Comparison of ENCODE assay signal across 35 cellular contexts in genomic region chr9:23552876-23553275, GRCh38.
"Had no signal": no experiment of that assay in that cellular context is flagged by ENCODE, and none has a peak within 500 bp of the region (broad histone marks: within the 10 kb centered on the region; RNA-seq: fewer than 3 reads in every experiment).

No MANE protein-coding gene starts in this region.

- H3K4me1 Mint-ChIP-seq: activated B cell treated with CpG ODN at 0.5 μM for 24 hours; activated naive CD4-positive, alpha-beta T cell treated with anti-CD3 and anti-CD28 coated beads, Interleukin-2, amount 50 U/mL, for 24 hours; activated naive CD8-positive, alpha-beta T cell treated with anti-CD3 and anti-CD28 coated beads for 36 hours; activated naive CD8-positive, alpha-beta T cell treated with anti-CD3 and anti-CD28 coated beads, Interleukin-2, amount 50 U/mL, for 24 hours; central memory CD8-positive, alpha-beta T cell; T-cell had no signal

- H3K27me3 Mint-ChIP-seq: activated B cell treated with CpG ODN at 0.5 μM for 24 hours; activated CD8-positive, alpha-beta T cell treated with anti-CD3 and anti-CD28 coated beads for 36 hours; activated naive CD4-positive, alpha-beta T cell treated with anti-CD3 and anti-CD28 coated beads, Interleukin-2, amount 50 U/mL, for 24 hours; activated naive CD8-positive, alpha-beta T cell treated with anti-CD3 and anti-CD28 coated beads for 36 hours; activated naive CD8-positive, alpha-beta T cell treated with anti-CD3 and anti-CD28 coated beads, Interleukin-2, amount 50 U/mL, for 24 hours; central memory CD8-positive, alpha-beta T cell; dendritic cell treated with granulocyte-macrophage colony-stimulating factor and Interleukin-4, amounts not matched to agents 40 ng/mL and 50 ng/mL, for 4 days; effector memory CD8-positive, alpha-beta T cell; T-cell had no signal

- H3K4me1 ChIP-seq: adrenal gland, body of pancreas, breast epithelium, heart right ventricle had no signal

- H3K27ac Mint-ChIP-seq: activated B cell treated with CpG ODN at 0.5 μM for 24 hours; activated CD8-positive, alpha-beta T cell treated with anti-CD3 and anti-CD28 coated beads for 36 hours; activated naive CD4-positive, alpha-beta T cell treated with anti-CD3 and anti-CD28 coated beads for 36 hours; activated naive CD4-positive, alpha-beta T cell treated with anti-CD3 and anti-CD28 coated beads, Interleukin-2, amount 50 U/mL, for 24 hours; activated naive CD8-positive, alpha-beta T cell treated with anti-CD3 and anti-CD28 coated beads for 36 hours; activated naive CD8-positive, alpha-beta T cell treated with anti-CD3 and anti-CD28 coated beads, Interleukin-2, amount 50 U/mL, for 24 hours; activated T-helper 1 cell treated with anti-CD3 and anti-CD28 coated beads, Interleukin-12 subunit alpha, Interleukin-12 subunit beta, Interleukin-2, Interleukin-4 antibody, amounts not matched to agents 30 ng/mL and 10 ng/mL and 1 ng/mL, durations not matched to agents 14 hours and 24 hours and 36 hours; activated T-helper 2 cell treated with anti-CD3 and anti-CD28 coated beads, Interferon-gamma antibody, Interleukin-2, Interleukin-4, amounts not matched to agents 10 μg/mL and 5 μg/mL and 100 μg/mL, durations not matched to agents 14 hours and 24 hours and 36 hours; dendritic cell treated with granulocyte-macrophage colony-stimulating factor and Interleukin-4, amounts not matched to agents 40 ng/mL and 50 ng/mL, for 4 days; effector memory CD8-positive, alpha-beta T cell; T-cell; T-helper 1 cell treated with Interleukin-12 subunit alpha and Interleukin-12 subunit beta and Interleukin-4 antibody, amounts not matched to agents 30 μg/mL and 1 μg/mL, for 36 hours; T-helper 2 cell treated with Interferon-gamma antibody and Interleukin-4, amounts not matched to agents 5 μg/mL and 100 μg/mL, for 36 hours had no signal

- H3K4me3 ChIP-seq: adrenal gland, body of pancreas, breast epithelium, cardiac muscle cell, coronary artery, heart right ventricle had no signal

- H3K4me3 Mint-ChIP-seq: activated B cell treated with CpG ODN at 0.5 μM for 24 hours; activated CD8-positive, alpha-beta T cell treated with anti-CD3 and anti-CD28 coated beads for 36 hours; activated naive CD4-positive, alpha-beta T cell treated with anti-CD3 and anti-CD28 coated beads for 36 hours; activated naive CD4-positive, alpha-beta T cell treated with anti-CD3 and anti-CD28 coated beads, Interleukin-2, amount 50 U/mL, for 24 hours; activated naive CD8-positive, alpha-beta T cell treated with anti-CD3 and anti-CD28 coated beads for 36 hours; activated naive CD8-positive, alpha-beta T cell treated with anti-CD3 and anti-CD28 coated beads, Interleukin-2, amount 50 U/mL, for 24 hours; activated T-helper 1 cell treated with anti-CD3 and anti-CD28 coated beads, Interleukin-12 subunit alpha, Interleukin-12 subunit beta, Interleukin-2, Interleukin-4 antibody, amounts not matched to agents 30 ng/mL and 10 ng/mL and 1 ng/mL, durations not matched to agents 14 hours and 24 hours and 36 hours; central memory CD8-positive, alpha-beta T cell; dendritic cell treated with granulocyte-macrophage colony-stimulating factor and Interleukin-4, amounts not matched to agents 40 ng/mL and 50 ng/mL, for 4 days; effector memory CD8-positive, alpha-beta T cell; T-cell; T-helper 1 cell treated with Interleukin-12 subunit alpha and Interleukin-12 subunit beta and Interleukin-4 antibody, amounts not matched to agents 30 μg/mL and 1 μg/mL, for 36 hours; T-helper 2 cell treated with Interferon-gamma antibody and Interleukin-4, amounts not matched to agents 5 μg/mL and 100 μg/mL, for 36 hours had no signal

- H3K27me3 ChIP-seq: adrenal gland, body of pancreas, breast epithelium, cardiac muscle cell, heart right ventricle had no signal

- H3K27ac ChIP-seq: adrenal gland, body of pancreas, breast epithelium, cardiac muscle cell, coronary artery, heart right ventricle, WERI-Rb-1 had no signal

- H3K36me3 Mint-ChIP-seq: activated naive CD4-positive, alpha-beta T cell treated with anti-CD3 and anti-CD28 coated beads, Interleukin-2, amount 50 U/mL, for 24 hours; activated naive CD8-positive, alpha-beta T cell treated with anti-CD3 and anti-CD28 coated beads for 36 hours; T-cell had no signal

- H3K9me3 ChIP-seq: adrenal gland, body of pancreas, breast epithelium, heart right ventricle had no signal

- ATAC-seq: activated CD4-positive, CD25-positive, alpha-beta regulatory T cell treated with anti-CD3 and anti-CD28 coated beads, Interleukin-2, amount 50 U/mL, for 24 hours; activated CD8-positive, alpha-beta T cell treated with anti-CD3 and anti-CD28 coated beads for 36 hours; activated naive CD8-positive, alpha-beta T cell treated with anti-CD3 and anti-CD28 coated beads, Interleukin-2, amount 50 U/mL, for 24 hours; body of pancreas; effector memory CD8-positive, alpha-beta T cell; heart right ventricle; T-cell had no signal

- DNase-seq: activated B cell treated with CpG ODN at 0.5 μM for 24 hours; activated CD4-positive, alpha-beta T cell treated with anti-CD3 and anti-CD28 coated beads for 48 hours; activated CD4-positive, alpha-beta T cell treated with anti-CD3 and anti-CD28 coated beads, Interleukin-2, amount 50 U/mL, for 1 hour; activated CD4-positive, alpha-beta T cell treated with anti-CD3 and anti-CD28 coated beads, Interleukin-2, amount 50 U/mL, for 48 hours; activated CD8-positive, alpha-beta memory T cell treated with anti-CD3 and anti-CD28 coated beads for 24 hours; activated CD8-positive, alpha-beta T cell treated with anti-CD3 and anti-CD28 coated beads for 36 hours; activated effector memory CD4-positive, alpha-beta T cell treated with anti-CD3 and anti-CD28 coated beads, Interleukin-2, amount 50 U/mL, for 16 hours; activated naive CD4-positive, alpha-beta T cell treated with anti-CD3 and anti-CD28 coated beads for 36 hours; activated naive CD8-positive, alpha-beta T cell treated with anti-CD3 and anti-CD28 coated beads for 36 hours; activated naive CD8-positive, alpha-beta T cell treated with anti-CD3 and anti-CD28 coated beads, Interleukin-2, amount 50 U/mL, for 24 hours; activated T-cell treated with anti-CD3 and anti-CD28 coated beads, Interleukin-2, amount 50 U/mL, for 1 hour; activated T-cell treated with anti-CD3 and anti-CD28 coated beads, Interleukin-2, amount 50 U/mL, for 48 hours; adrenal gland; aorta; body of pancreas; effector CD4-positive, alpha-beta T cell; effector memory CD8-positive, alpha-beta T cell; erythroblast; foreskin fibroblast; heart right ventricle; SW 1271; T-cell; T1000; WERI-Rb-1 had no signal

- H3K36me3 ChIP-seq: adrenal gland, breast epithelium, cardiac muscle cell, heart right ventricle, WERI-Rb-1 had no signal
